In the genomic region with DNA sequence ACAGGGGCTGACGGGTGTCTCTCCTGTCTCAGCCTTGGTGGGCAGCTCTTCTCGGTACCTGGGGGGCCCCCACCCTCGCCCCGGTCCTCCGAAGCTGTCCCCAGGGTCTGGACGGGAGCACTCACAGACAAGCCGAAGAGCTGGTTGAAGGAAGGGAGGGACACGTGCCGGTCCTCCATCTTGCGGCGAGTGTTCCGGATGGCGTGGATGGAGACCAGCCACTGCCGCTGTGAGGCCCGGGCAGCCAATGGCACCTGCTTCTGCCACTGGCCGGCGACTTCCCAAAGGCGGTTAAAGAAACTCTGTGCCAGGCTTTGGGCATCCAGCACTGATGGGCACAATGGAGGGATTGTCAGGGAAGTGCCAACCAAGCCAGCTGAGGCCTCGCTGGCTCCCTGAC, we compare ENCODE assay signal across 19 cellular contexts. TPM values are rescaled to one million over a fixed set of nuclear protein-coding genes. Genes with fewer than 3 reads are reported as not detected.
DNase-seq lines count a peak whose midpoint lies in the region; ATAC-seq, FAIRE-seq and TF ChIP-seq lines count a peak whose summit lies in the region.
"Had no signal": no experiment of that assay in that cellular context is flagged by ENCODE, and none has a peak within 500 bp of the region (broad histone marks: within the 10 kb centered on the region; RNA-seq: fewer than 3 reads in every experiment).

No MANE protein-coding gene starts in this region.

- H3K27ac ChIP-seq in K562 (ENCODE audit: extremely low read depth, low read depth, low read length) (no peak overlapping the region), osteoblast (ENCODE audit: low read depth, low read length) (no peak overlapping the region), tibial nerve (peak overlapping the region in 3 of 4 donors; percentile 21 to 96 (median 95))

- H3K36me3 ChIP-seq in K562 (ENCODE audit: control insufficient read depth, insufficient read depth, low read length) (peaks cover 84% of the 10 kb centered on the region), osteoblast (ENCODE audit: insufficient read depth, low read length) (peaks cover 64% of the 10 kb centered on the region), tibial nerve (peaks cover 0 to 61% (median 22%) of the 10 kb centered on the region in 3 donors)

- H3K27me3 ChIP-seq in K562 (ENCODE audit: control insufficient read depth in 2 of 2, insufficient read depth in 2 of 2, low read length in 2 of 2), result no peaks in the 10 kb centered on the region
- H3K27me3 ChIP-seq in osteoblast (ENCODE audit: insufficient read depth, low read length), result no peaks in the 10 kb centered on the region
- H3K27me3 ChIP-seq in tibial nerve, result no peaks in the 10 kb centered on the region

- intact Hi-C loops in K562 (cut with micrococcal nuclease), result no loop called here
- intact Hi-C loops in head of caudate nucleus (cut with DNase I), result no loop called here

- 95% methylated on average over 19 of the region's 19 CpGs for WGBS in K562 (ENCODE audit: insufficient coverage, low coverage, missing lambda C conversion rate)
- WGBS in tibial nerve, 2 donors, result 66 to 67% methylated on average over 15 to 19 of the region's 19 CpGs

- peak overlapping the region in 1 of 2 experiments; percentile 7; a peak in 1 of 4 replicates for H3K9ac ChIP-seq in K562 (ENCODE audit: insufficient read depth in 1 of 2, low read depth in 2 of 2, low read length in 2 of 2)

- no peak overlapping the region for H3K4me3 ChIP-seq in K562
- H3K4me3 ChIP-seq in osteoblast (ENCODE audit: insufficient read depth, low read length), result no peak overlapping the region
- H3K4me3 ChIP-seq in tibial nerve, result no peak overlapping the region

- H3K4me2 ChIP-seq in K562 (ENCODE audit: insufficient read depth, low read length) (no peak overlapping the region), osteoblast (ENCODE audit: insufficient read depth, low read length) (no peak overlapping the region)

- FAIRE-seq in K562 (lab: Jason Lieb, UNC), result no peak
- FAIRE-seq: D721Med, RCC 7860 had no signal

- POLR2A ChIA-PET in K562 (lab: Yijun Ruan, JAX), result interaction anchor here (0.7 to 49.7 kb wide), 4 partner anchors 0 to 215 kb away, joined by 3 to 1041 read pairs (median 522); a partner anchor contains a TSS
- POLR2A ChIA-PET in GM10248 (lab: Yijun Ruan, JAX), result no interaction called here

- TF ChIP-seq CTCF in K562 (IDR thresholded peaks at IDR 0.05 in 2 of 3, conservative IDR thresholded peaks at IDR 0.05 in 1 of 3; ENCODE audit: insufficient read depth in 2 of 3, low read depth in 1 of 3, low read length in 3 of 3) (0 out of 6 replicates have a peak, but pooled peaks of 1 of the 3 experiments have one; percentile 7), osteoblast (IDR thresholded peaks at IDR 0.05; ENCODE audit: extremely low read depth, low read depth, low read length) (no peak), tibial nerve (IDR thresholded peaks at IDR 0.05) (no peak), GM10248 (IDR thresholded peaks at IDR 0.05; ENCODE audit: control extremely low read depth, extremely low read depth, low read depth, missing control alignments) (no peak)

- in situ Hi-C loops in K562 (cut with MboI), result loop anchor here (25.0 kb wide), 3 partner anchors 397 to 797 kb away; a partner anchor contains a TSS

- no peak for ATAC-seq in K562

- TF ChIP-seq POLR2A in K562 (conservative IDR thresholded peaks at IDR 0.05), result no peak
- no peak for TF ChIP-seq POLR2A in tibial nerve (IDR thresholded peaks at IDR 0.05)

- no peaks in the 10 kb centered on the region for H3K9me3 ChIP-seq in K562 (replicated peaks; ENCODE audit: control insufficient read depth, insufficient read depth, low read depth, low read length)
- no peaks in the 10 kb centered on the region for H3K9me3 ChIP-seq in osteoblast (ENCODE audit: low read depth, low read length)
- H3K9me3 ChIP-seq in tibial nerve, result no peaks in the 10 kb centered on the region

- H3K4me1 ChIP-seq in K562 (replicated peaks in 1 of 2; ENCODE audit: control insufficient read depth in 2 of 2, insufficient read depth in 2 of 2, low read length in 2 of 2) (peaks cover 10 to 43% of the 10 kb centered on the region in 2 experiments), osteoblast (ENCODE audit: insufficient read depth, low read length) (peaks cover 17% of the 10 kb centered on the region), tibial nerve (peaks cover 7 to 62% (median 39%) of the 10 kb centered on the region in 4 donors)

- CTCF ChIA-PET in K562 (lab: Yijun Ruan, JAX; ENCODE audit: low intra/inter-chr PET ratio), result interaction anchor here (1.2 kb wide), 1 partner anchor 18 kb away, joined by 4 read pairs; no protein-coding TSS in a partner anchor
- CTCF ChIA-PET in GM10248 (lab: Yijun Ruan, JAX), result interaction anchor here (0.8 kb wide), 1 partner anchor 19 kb away, joined by 3 read pairs; a partner anchor contains a TSS

- TF ChIP-seq RAD21 in K562 (CRISPR knock-in tag; conservative IDR thresholded peaks at IDR 0.05 in 1 of 2, IDR thresholded peaks at IDR 0.05 in 1 of 2), result no peak

- H2AFZ ChIP-seq in K562 (ENCODE audit: low read depth, low read length) (no peak overlapping the region), osteoblast (ENCODE audit: low read length) (no peak overlapping the region)

- DNase-seq in K562 (ENCODE audit: extremely low read depth in 1 of 4, low spot score in 3 of 4) (no peak), head of caudate nucleus (peak; percentile 48 to 87 (median 74)), osteoblast (ENCODE audit: insufficient read length, low spot score, missing footprints) (peak; percentile 27), tibial nerve (ENCODE audit: low spot score in 2 of 2) (no peak), GM10248 (ENCODE audit: extremely low spot score) (no peak), AG08396 (ENCODE audit: low spot score) (no peak), HuH-7.5 (ENCODE audit: low spot score) (no peak)
- DNase-seq: CD8-positive, alpha-beta memory T cell; DMS79 treated with DMSO at 0.1 percent for 48 hours; H9; KBM-7; MV-4-11; NCI-H1417; NCI-H187 treated with DMSO at 0.1 percent for 48 hours; NCI-H345; NCI-H526 treated with DMSO at 0.1 percent for 48 hours; Right ventricle myocardium superior had no signal

- TF ChIP-seq EP300 in K562 (IDR thresholded peaks at IDR 0.05; ENCODE audit: low read length), result no peak
- TF ChIP-seq EP300 in tibial nerve (IDR thresholded peaks at IDR 0.05), result no peak

- peaks cover 11% of the 10 kb centered on the region; the same call in 1 of the 2 replicates for H4K20me1 ChIP-seq in K562 (replicated peaks; ENCODE audit: control insufficient read depth, insufficient read depth, low read length)
- H4K20me1 ChIP-seq in osteoblast (ENCODE audit: insufficient read depth, low read length), result peaks cover 3% of the 10 kb centered on the region

- peaks cover 16% of the 10 kb centered on the region for H3K9me1 ChIP-seq in K562 (ENCODE audit: control insufficient read depth, insufficient read depth, low read length)

- H3K79me2 ChIP-seq in K562 (ENCODE audit: control insufficient read depth, insufficient read depth, low read length), result peaks cover 4% of the 10 kb centered on the region; the same call in 1 of the 3 replicates
- H3K79me2 ChIP-seq in osteoblast (ENCODE audit: insufficient read depth, low read length), result peaks cover 29% of the 10 kb centered on the region

- no TSS peak for BruUV-seq in K562 (replicated peaks; lab: Mats Ljungman, UMichigan)

TF ChIP-seq in K562, 482 proteins besides CTCF, POLR2A, EP300 and RAD21:
- TF ChIP-seq DPF2 (IDR thresholded peaks at IDR 0.05) (no peak), KDM2B (CRISPR knock-in tag; IDR thresholded peaks at IDR 0.05) (peak; percentile 46; the same call in 1 of the 2 replicates), ZNF174 (CRISPR knock-in tag; IDR thresholded peaks at IDR 0.05) (no peak)

RNA-seq across cellular contexts. Expression of a gene that starts 18.7 kb away (rescaled TPM):
- 103 and 226 TPM in 2 replicates for total RNA-seq in K562 (2011; cell fraction: chromatin; rRNA removed; ENCODE audit: low replicate concordance)
- total RNA-seq in K562 (2011; cell fraction: nucleolus; rRNA removed), result 122 and 135 TPM in 2 replicates
- 120 and 153 TPM in 2 replicates for total RNA-seq in K562 (2011; cell fraction: nucleoplasm; rRNA removed)
- 132 and 153 TPM in 2 replicates for total RNA-seq in K562 (2014; rRNA removed)
- 33.1 and 36.9 TPM in 2 replicates for total RNA-seq in K562 (2014; rRNA removed; fragmentation: Illumina TruSeq; extraction: Trizol)
- 74.6 and 75.0 TPM in 2 replicates for total RNA-seq in K562 (2015; rRNA removed; fragmentation: Illumina TruSeq; extraction: Trizol)
- total RNA-seq in K562 (2021), result 157 and 159 TPM in 2 replicates
- 64.0 and 73.1 TPM in 2 replicates for polyA plus RNA-seq in K562 (2011; rRNA removed)
- polyA plus RNA-seq in K562 (2011; cell fraction: cytosol; rRNA removed), result 74.8 and 124 TPM in 2 replicates
- 187 and 284 TPM in 2 replicates for polyA plus RNA-seq in K562 (2011; cell fraction: nucleus; rRNA removed)
- polyA plus RNA-seq in K562 (2012), result 81.6 and 118 TPM in 2 replicates
- 53.8 and 92.1 TPM in 2 replicates for polyA plus RNA-seq in K562 (2014; fragmentation: Illumina TruSeq; extraction: Trizol)
- 1 to 10 TPM; 2.1 to 4.5 TPM for polyA plus RNA-seq in K562 (2014; fragmentation: Nextera tagmentation; extraction: Ambion mirVana)
- polyA plus RNA-seq in K562 (2014; rRNA removed), result 110 and 121 TPM in 2 replicates
- polyA minus RNA-seq in K562 (2011; rRNA and poly(A)+ RNA removed), result 29.5 and 43.3 TPM in 2 replicates
- polyA minus RNA-seq in K562 (2011; cell fraction: cytosol; rRNA and poly(A)+ RNA removed), result 53.3 and 68.1 TPM in 2 replicates
- polyA minus RNA-seq in K562 (2011; cell fraction: nucleus; rRNA and poly(A)+ RNA removed), result 34.9 and 45.5 TPM in 2 replicates
- 22.8 and 24.5 TPM in 2 replicates for total RNA-seq in osteoblast
- 10 to 100 TPM; 59.4 to 78.3 (median 67.2) TPM for total RNA-seq in tibial nerve

RNA-seq across cellular contexts. Expression of a gene that starts 48.7 kb away (rescaled TPM):
- 654 and 1,271 TPM in 2 replicates for total RNA-seq in K562 (2011; cell fraction: chromatin; rRNA removed; ENCODE audit: low replicate concordance)
- 667 and 676 TPM in 2 replicates for total RNA-seq in K562 (2011; cell fraction: nucleolus; rRNA removed)
- total RNA-seq in K562 (2011; cell fraction: nucleoplasm; rRNA removed), result 562 and 595 TPM in 2 replicates
- total RNA-seq in K562 (2014; rRNA removed) (168 and 209 TPM in 2 replicates), K562 (2014; rRNA removed; fragmentation: Illumina TruSeq; extraction: Trizol) (70.7 and 93.0 TPM in 2 replicates), K562 (2015; rRNA removed; fragmentation: Illumina TruSeq; extraction: Trizol) (132 and 135 TPM in 2 replicates), K562 (2021) (182 and 188 TPM in 2 replicates), osteoblast (27.9 and 33.6 TPM in 2 replicates), tibial nerve (10 to 100 TPM; 24.3 to 68.1 (median 48.4) TPM)
- polyA plus RNA-seq in K562 (2011; rRNA removed) (77.5 and 115 TPM in 2 replicates), K562 (2014; fragmentation: Illumina TruSeq; extraction: Trizol) (112 and 123 TPM in 2 replicates), K562 (2014; fragmentation: Nextera tagmentation; extraction: Ambion mirVana) (10 to 100 TPM in 1 of 2 experiments, 1 to 10 TPM in 1; 3.0 to 11.5 TPM), K562 (2014; rRNA removed) (153 and 161 TPM in 2 replicates)
- 70.1 and 77.8 TPM in 2 replicates for polyA plus RNA-seq in K562 (2011; cell fraction: cytosol; rRNA removed)
- 984 and 1,286 TPM in 2 replicates for polyA plus RNA-seq in K562 (2011; cell fraction: nucleus; rRNA removed)
- 96.9 and 122 TPM in 2 replicates for polyA plus RNA-seq in K562 (2012)
- polyA minus RNA-seq in K562 (2011; rRNA and poly(A)+ RNA removed), result 98.9 and 108 TPM in 2 replicates
- 76.3 and 79.3 TPM in 2 replicates for polyA minus RNA-seq in K562 (2011; cell fraction: cytosol; rRNA and poly(A)+ RNA removed)
- 248 and 295 TPM in 2 replicates for polyA minus RNA-seq in K562 (2011; cell fraction: nucleus; rRNA and poly(A)+ RNA removed)

Comparison
In these comparisons a context has a peak if more than half of its experiments do, and no peak if none do; other contexts are left out.
1. DNase-seq: peak in head of caudate nucleus (42 of 42) and osteoblast (single experiment); none in K562 (0 of 4), tibial nerve (0 of 2), GM10248 (single experiment), AG08396 (single experiment) and HuH-7.5 (single experiment).
2. H3K27ac ChIP-seq: peak in tibial nerve (3 of 4); none in K562 (single experiment) and osteoblast (single experiment).